Comparison of ENCODE assay signal across 8 cellular contexts in genomic region chr12:30694971-30695326, GRCh38.
DNase-seq lines count a peak whose midpoint lies in the region; ATAC-seq and TF ChIP-seq lines count a peak whose summit lies in the region.

No MANE protein-coding gene starts in this region.

- peak; percentile 2 for TF ChIP-seq POLR2A in GM18505 (IDR thresholded peaks at IDR 0.05; ENCODE audit: borderline replicate concordance, extremely low read depth, insufficient read depth, insufficient read length)

- H3K4me1 Mint-ChIP-seq in effector memory CD8-positive, alpha-beta T cell (ENCODE audit: low read depth in 2 of 2), result peaks cover 29 to 43% of the 10 kb centered on the region in 2 donors
- H3K4me1 Mint-ChIP-seq in memory B cell, result peaks cover 30% of the 10 kb centered on the region

- H3K27ac Mint-ChIP-seq in effector memory CD8-positive, alpha-beta T cell, result peak overlapping the region; percentile 97 to 98
- peak overlapping the region; percentile 97 for H3K27ac Mint-ChIP-seq in memory B cell

- H3K4me3 Mint-ChIP-seq in effector memory CD8-positive, alpha-beta T cell, result peak overlapping the region; percentile 96 to 98
- peak overlapping the region; percentile 96 for H3K4me3 Mint-ChIP-seq in memory B cell

- peak overlapping the region; percentile 99 for H3K4me3 ChIP-seq in BLaER1
- peak overlapping the region; percentile 78 for H3K4me3 ChIP-seq in SK-N-MC
- peak overlapping the region; percentile 82 to 92 for H3K4me3 ChIP-seq in tibial artery

- DNase-seq in HPDE6-E6E7 (ENCODE audit: extremely low spot score), result peak; percentile 39
- DNase-seq in SK-N-MC (ENCODE audit: low read depth, low spot score), result no peak
- no peak for DNase-seq in effector memory CD8-positive, alpha-beta T cell
- no peak for DNase-seq in memory B cell (ENCODE audit: low spot score in 2 of 2)
- DNase-seq in tibial artery, result peak; percentile 50 to 69
- no peak for DNase-seq in activated CD4-positive, CD25-positive, alpha-beta regulatory T cell treated with anti-CD3 and anti-CD28 coated beads, Interleukin-2, amount 50 U/mL, for 72 hours

- ATAC-seq in GM18505 (IDR thresholded peaks at IDR 0.05; ENCODE audit: unreplicated experiment) (no peak), memory B cell (ENCODE audit: low read depth) (no peak)
- no peak for ATAC-seq in effector memory CD8-positive, alpha-beta T cell (replicated peaks)

- H3K9me3 ChIP-seq in BLaER1 (no peaks in the 10 kb centered on the region), SK-N-MC (ENCODE audit: low read depth, low read length) (no peaks in the 10 kb centered on the region), tibial artery (no peaks in the 10 kb centered on the region)

- H3K9me3 Mint-ChIP-seq in effector memory CD8-positive, alpha-beta T cell, result no peaks in the 10 kb centered on the region
- no peaks in the 10 kb centered on the region for H3K9me3 Mint-ChIP-seq in memory B cell

- H3K27ac ChIP-seq in BLaER1 (peak overlapping the region; percentile 95), SK-N-MC (no peak overlapping the region), tibial artery (peak overlapping the region; percentile 82 to 85)

- no peaks in the 10 kb centered on the region for H3K27me3 Mint-ChIP-seq in effector memory CD8-positive, alpha-beta T cell
- no peaks in the 10 kb centered on the region for H3K27me3 Mint-ChIP-seq in memory B cell

- intact Hi-C loops in tibial artery (cut with DNase I; ENCODE audit: low total_unique reads), result loop anchor here (2.0 to 10.0 kb wide), 3 partner anchors 60 to 1313 kb away; partner anchors contain the start of genes CAPRIN2 and ERGIC2

- H3K27me3 ChIP-seq in BLaER1 (no peaks in the 10 kb centered on the region), tibial artery (no peaks in the 10 kb centered on the region)

- peak overlapping the region; percentile 92 for H3K4me2 ChIP-seq in BLaER1

- H3K36me3 ChIP-seq in BLaER1 (0 out of 2 replicates have a peak, but pooled peaks cover 4% of the 10 kb centered on the region), SK-N-MC (ENCODE audit: insufficient read depth, low read length) (no peaks in the 10 kb centered on the region), tibial artery (no peaks in the 10 kb centered on the region)

- TF ChIP-seq CTCF in tibial artery (IDR thresholded peaks at IDR 0.05), result no peak

- H4K20me1 ChIP-seq in BLaER1, result peaks cover 43% of the 10 kb centered on the region

- H3K36me3 Mint-ChIP-seq in effector memory CD8-positive, alpha-beta T cell (ENCODE audit: insufficient read depth), result peaks cover 13% of the 10 kb centered on the region
- H3K36me3 Mint-ChIP-seq in memory B cell, result peaks cover 7% of the 10 kb centered on the region

- H3K9ac ChIP-seq in BLaER1, result peak overlapping the region; percentile 95
- H3K9ac ChIP-seq in SK-N-MC (ENCODE audit: insufficient read length), result peak overlapping the region; percentile 88

- H3K4me1 ChIP-seq in BLaER1 (peaks cover 30% of the 10 kb centered on the region), tibial artery (peaks cover 0 to 36% (median 19%) of the 10 kb centered on the region in 4 donors)

Comparison
In these comparisons a context has a peak if more than half of its experiments do, and no peak if none do; other contexts are left out.
1. DNase-seq: peak in HPDE6-E6E7 (single experiment) and tibial artery (2 of 2); none in SK-N-MC (single experiment), effector memory CD8-positive, alpha-beta T cell (0 of 3), memory B cell (0 of 2) and activated CD4-positive, CD25-positive, alpha-beta regulatory T cell treated with anti-CD3 and anti-CD28 coated beads, Interleukin-2, amount 50 U/mL, for 72 hours (single experiment).
2. Peak in every context shown above with its lines, with median percentiles within 50 percentile points of each other: H3K4me3 ChIP-seq.